ENCODE assay signal across 15 cellular contexts in the genomic region with DNA sequence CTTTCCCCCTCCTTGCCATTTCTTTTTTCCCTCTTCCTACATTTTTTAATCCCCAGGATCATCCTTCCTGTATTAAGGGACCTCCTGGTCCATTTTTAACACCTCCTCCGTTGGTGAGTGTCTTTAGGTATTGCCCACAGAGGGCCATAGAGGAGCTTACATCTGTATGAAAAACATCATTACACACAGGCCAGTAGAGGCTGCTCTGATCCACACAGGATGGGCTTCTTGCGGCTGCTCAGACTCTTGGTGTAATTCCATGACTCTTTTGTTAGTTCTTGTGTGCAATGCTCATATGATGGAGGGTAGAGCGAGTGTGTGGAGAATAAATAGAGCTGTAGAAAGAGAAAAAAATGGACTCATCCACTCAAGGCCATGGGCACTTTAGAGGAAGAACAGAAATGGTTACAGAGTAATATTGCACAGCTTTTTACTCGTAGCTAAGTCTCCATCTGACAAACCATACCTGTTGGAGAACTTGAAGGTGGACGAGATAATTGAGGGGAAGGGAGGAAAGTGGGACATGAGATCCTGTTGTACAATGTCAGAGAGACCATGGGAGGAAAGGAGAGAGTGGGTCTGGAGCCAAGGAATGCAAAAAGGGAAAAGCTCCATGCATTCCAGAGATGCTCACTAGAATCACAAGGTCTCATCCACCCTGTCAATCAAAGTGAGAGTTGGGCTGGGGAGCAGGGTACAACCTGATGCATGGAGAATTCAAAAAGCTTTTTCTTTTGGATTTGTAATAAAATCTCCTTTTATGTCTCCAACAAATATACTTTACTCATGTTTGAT.
DNase-seq lines count a peak whose midpoint lies in the region; ATAC-seq and TF ChIP-seq lines count a peak whose summit lies in the region.
"Had no signal": no experiment of that assay in that cellular context is flagged by ENCODE, and none has a peak within 500 bp of the region (broad histone marks: within the 10 kb centered on the region; RNA-seq: fewer than 3 reads in every experiment).

No MANE protein-coding gene starts in this region.

- CTCF ChIA-PET in HCT116 (lab: Charles Lee) = no interaction called here

- TF ChIP-seq CTCF in AG09309 (IDR thresholded peaks at IDR 0.05; ENCODE audit: control insufficient read depth, insufficient read depth, low read depth, low read length, missing control alignments) = peak; percentile 44
- 0 out of 6 replicates have a peak, but pooled peaks of 1 of the 3 experiments have one; percentile 6 for TF ChIP-seq CTCF in HCT116 (IDR thresholded peaks at IDR 0.05 in 2 of 3, conservative IDR thresholded peaks at IDR 0.05 in 1 of 3; ENCODE audit: borderline replicate concordance in 1 of 3, insufficient read depth in 1 of 3, low read depth in 2 of 3, low read length in 2 of 3)
- TF ChIP-seq CTCF in astrocyte of the cerebellum (IDR thresholded peaks at IDR 0.05; ENCODE audit: low read depth, low read length, missing control alignments) = peak; percentile 34

- no peaks in the 10 kb centered on the region for H3K4me1 ChIP-seq in HCT116 (ENCODE audit: control insufficient read depth in 1 of 2, insufficient read depth in 2 of 2, low read length in 2 of 2)

- no peak overlapping the region for H3K9ac ChIP-seq in HCT116 (ENCODE audit: low read length)

- H3K9me2 ChIP-seq in HCT116 (ENCODE audit: insufficient read depth) = no peaks in the 10 kb centered on the region

- BruUV-seq in HCT116 (replicated peaks; lab: Mats Ljungman, UMichigan) = no TSS peak

- no peak for TF ChIP-seq POLR2A in HCT116 (IDR thresholded peaks at IDR 0.05; ENCODE audit: borderline replicate concordance, extremely low read depth, insufficient read depth, insufficient read length)

- H3K4me3 ChIP-seq in AG09309 (ENCODE audit: control insufficient read depth, low read depth, low read length) (no peak overlapping the region), HCT116 (replicated peaks in 1 of 2; ENCODE audit: low read depth in 1 of 2, low read length in 2 of 2) (no peak overlapping the region), astrocyte of the cerebellum (ENCODE audit: low read depth, low read length) (no peak overlapping the region)
- H3K4me3 ChIP-seq: gastroesophageal sphincter, stomach had no signal

- intact Hi-C loops in HCT116 (cut with micrococcal nuclease) = no loop called here

- no peak overlapping the region for H3K4me2 ChIP-seq in HCT116 (ENCODE audit: low read length)

- POLR2A ChIA-PET in HCT116 (lab: Charles Lee) = no interaction called here

- H3K27ac ChIP-seq in HCT116 (ENCODE audit: low read depth, low read length) = no peak overlapping the region
- H3K27ac ChIP-seq: gastroesophageal sphincter, stomach had no signal

- RAD21 ChIA-PET in HCT116 (lab: Charles Lee; ENCODE audit: low non-redundant PET in 1 of 2, low total read pairs in 2 of 2, uncharacterized antibody in 2 of 2, unreplicated experiment in 2 of 2) = no interaction called here

- H2AFZ ChIP-seq in HCT116 (ENCODE audit: low read depth, low read length, poor library complexity, severe bottlenecking) = no peak overlapping the region

- in situ Hi-C loops in astrocyte of the cerebellum (cut with HindIII; ENCODE audit: low sequenced_read_pairs) = no loop called here

- peak; percentile 11 for DNase-seq in AG09309 (ENCODE audit: low read depth)
- no peak for DNase-seq in HCT116 (ENCODE audit: low read depth, low spot score)
- DNase-seq in astrocyte of the cerebellum (ENCODE audit: low read depth) = no peak
- DNase-seq in foreskin melanocyte = peak; percentile 40
- DNase-seq in central memory CD4-positive, alpha-beta T cell = no peak
- no peak for DNase-seq in NOMO-1 (lab: John Stamatoyannopoulos, UW; ENCODE audit: unreplicated experiment in 2 of 2)
- DNase-seq in SK-N-DZ (ENCODE audit: low spot score) = no peak
- DNase-seq: activated CD4-positive, alpha-beta memory T cell treated with anti-CD3 and anti-CD28 coated beads, Interleukin-2, amount 10 ng/mL, durations not matched to agents 7 days and 5 days; GF-D8; naive thymus-derived CD4-positive, alpha-beta T cell; NCI-H2107; stomach had no signal

- TF ChIP-seq RAD21 in HCT116 (IDR thresholded peaks at IDR 0.05; ENCODE audit: low read depth) = peak; percentile 26; the same call in 1 of the 2 replicates

- no peaks in the 10 kb centered on the region for H4K20me1 ChIP-seq in HCT116 (ENCODE audit: insufficient read depth)

- no peaks in the 10 kb centered on the region for H3K36me3 ChIP-seq in HCT116 (ENCODE audit: control insufficient read depth in 1 of 2, insufficient read depth in 2 of 2, low read length in 2 of 2)
- H3K36me3 ChIP-seq: gastroesophageal sphincter, stomach had no signal

- no peaks in the 10 kb centered on the region for H3K79me2 ChIP-seq in HCT116 (ENCODE audit: insufficient read depth, low read length)

- ATAC-seq in HCT116 (no peak), HG03045 (IDR thresholded peaks at IDR 0.05; ENCODE audit: unreplicated experiment) (no peak)
- ATAC-seq: gastroesophageal sphincter; naive thymus-derived CD4-positive, alpha-beta T cell; sciatic nerve had no signal

- H3K9me3 ChIP-seq in HCT116 (ENCODE audit: control insufficient read depth in 1 of 2, insufficient read depth in 1 of 2, low read depth in 1 of 2, low read length in 2 of 2) = no peaks in the 10 kb centered on the region
- H3K9me3 ChIP-seq: gastroesophageal sphincter, stomach had no signal

- H3K27me3 ChIP-seq in HCT116 (ENCODE audit: insufficient read depth, low read length) = peaks cover 62% of the 10 kb centered on the region
- H3K27me3 ChIP-seq: gastroesophageal sphincter, stomach had no signal

TF ChIP-seq in HCT116, 20 proteins besides CTCF, POLR2A, EP300 and RAD21:
- TF ChIP-seq CEBPB (IDR thresholded peaks at IDR 0.05; ENCODE audit: low read depth) (no peak), POLR2AphosphoS5 (IDR thresholded peaks at IDR 0.05; ENCODE audit: low read depth, low read length) (no peak)
- TF ChIP-seq, protein P1, sequence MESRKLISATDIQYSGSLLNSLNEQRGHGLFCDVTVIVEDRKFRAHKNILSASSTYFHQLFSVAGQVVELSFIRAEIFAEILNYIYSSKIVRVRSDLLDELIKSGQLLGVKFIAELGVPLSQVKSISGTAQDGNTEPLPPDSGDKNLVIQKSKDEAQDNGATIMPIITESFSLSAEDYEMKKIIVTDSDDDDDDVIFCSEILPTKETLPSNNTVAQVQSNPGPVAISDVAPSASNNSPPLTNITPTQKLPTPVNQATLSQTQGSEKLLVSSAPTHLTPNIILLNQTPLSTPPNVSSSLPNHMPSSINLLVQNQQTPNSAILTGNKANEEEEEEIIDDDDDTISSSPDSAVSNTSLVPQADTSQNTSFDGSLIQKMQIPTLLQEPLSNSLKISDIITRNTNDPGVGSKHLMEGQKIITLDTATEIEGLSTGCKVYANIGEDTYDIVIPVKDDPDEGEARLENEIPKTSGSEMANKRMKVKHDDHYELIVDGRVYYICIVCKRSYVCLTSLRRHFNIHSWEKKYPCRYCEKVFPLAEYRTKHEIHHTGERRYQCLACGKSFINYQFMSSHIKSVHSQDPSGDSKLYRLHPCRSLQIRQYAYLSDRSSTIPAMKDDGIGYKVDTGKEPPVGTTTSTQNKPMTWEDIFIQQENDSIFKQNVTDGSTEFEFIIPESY (IDR thresholded peaks at IDR 0.05; ENCODE audit: extremely low read depth, insufficient replicate concordance, low read length) = no peak
- TF ChIP-seq, protein P2, sequence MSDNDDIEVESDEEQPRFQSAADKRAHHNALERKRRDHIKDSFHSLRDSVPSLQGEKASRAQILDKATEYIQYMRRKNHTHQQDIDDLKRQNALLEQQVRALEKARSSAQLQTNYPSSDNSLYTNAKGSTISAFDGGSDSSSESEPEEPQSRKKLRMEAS (IDR thresholded peaks at IDR 0.05) = no peak

Comparison
In these comparisons a context has a peak if more than half of its experiments do, and no peak if none do; other contexts are left out.
1. DNase-seq: peak in AG09309 (single experiment) and foreskin melanocyte (single experiment); none in HCT116 (single experiment), astrocyte of the cerebellum (single experiment), central memory CD4-positive, alpha-beta T cell (single experiment), NOMO-1 (0 of 2) and SK-N-DZ (single experiment).